In genomic region chr3:141083226-141083625, GRCh38 we compare ENCODE assay signal across 17 cellular contexts. TPM values are rescaled to one million over a fixed set of nuclear protein-coding genes. Genes with fewer than 3 reads are reported as not detected.
A peak's percentile ranks its signal among the peaks of the same experiment; 100 is the strongest.
DNase-seq lines count a peak whose midpoint lies in the region; ATAC-seq and TF ChIP-seq lines count a peak whose summit lies in the region.
"Had no signal": no experiment of that assay in that cellular context is flagged by ENCODE, and none has a peak within 500 bp of the region (broad histone marks: within the 10 kb centered on the region; RNA-seq: fewer than 3 reads in every experiment).

No MANE protein-coding gene starts in this region.

- H3K27me3 ChIP-seq in neuronal stem cell (ENCODE audit: control insufficient read depth in 3 of 3, insufficient read depth in 3 of 3, low read depth in 1 of 3, low read length in 3 of 3) (no peaks in the 10 kb centered on the region), uterus (no peaks in the 10 kb centered on the region)

- no peak for TF ChIP-seq CTCF in uterus (IDR thresholded peaks at IDR 0.05)

- H3K4me3 ChIP-seq in neuronal stem cell (ENCODE audit: low read length in 2 of 2) (no peak overlapping the region), uterus (no peak overlapping the region)
- H3K4me3 ChIP-seq: GM12878 had no signal

- H4K91ac ChIP-seq in neuronal stem cell (ENCODE audit: low read depth, low read length, poor library complexity) = peak overlapping the region; percentile 56

- H2BK120ac ChIP-seq in neuronal stem cell (ENCODE audit: low read depth, low read length) = peak overlapping the region; percentile 76

- no peak overlapping the region for H3K4me2 ChIP-seq in neuronal stem cell (ENCODE audit: insufficient read depth, low read length, poor library complexity, severe bottlenecking)

- peaks cover 0 to 82% of the 10 kb centered on the region in 2 donors for H3K36me3 ChIP-seq in neuronal stem cell (replicated peaks in 1 of 2; ENCODE audit: control insufficient read depth in 2 of 2, insufficient read depth in 2 of 2, low read length in 2 of 2)
- no peaks in the 10 kb centered on the region for H3K36me3 ChIP-seq in uterus

- peak; percentile 15 for ATAC-seq in stimulated activated naive CD8-positive, alpha-beta T cell treated with anti-CD3 and anti-CD28 coated beads, Interleukin-15, amount 100 ng/mL, for 72 hours
- ATAC-seq in stimulated activated naive CD8-positive, alpha-beta T cell treated with anti-CD3 and anti-CD28 coated beads, Interleukin-15, Interleukin-2, amounts not matched to agents 100 U/mL and 50 U/mL, for 24 hours = no peak
- ATAC-seq in HG03045 (IDR thresholded peaks at IDR 0.05; ENCODE audit: unreplicated experiment) (no peak), HG02571 (IDR thresholded peaks at IDR 0.05; ENCODE audit: unreplicated experiment) (no peak)
- ATAC-seq: GM12878 had no signal

- peak overlapping the region; percentile 91 for H2AK5ac ChIP-seq in neuronal stem cell (ENCODE audit: low read depth, low read length)

- DNase-seq in stimulated activated naive CD8-positive, alpha-beta T cell treated with anti-CD3 and anti-CD28 coated beads, Interleukin-15, amount 100 ng/mL, for 72 hours = no peak
- DNase-seq in stimulated activated naive CD8-positive, alpha-beta T cell treated with anti-CD3 and anti-CD28 coated beads, Interleukin-15, Interleukin-2, amounts not matched to agents 100 U/mL and 50 U/mL, for 24 hours = no peak
- DNase-seq in islet precursor cell (peak; percentile 37), neuronal stem cell (ENCODE audit: low spot score) (no peak), uterus (no peak)
- DNase-seq in activated CD4-positive, alpha-beta T cell treated with anti-CD3 and anti-CD28 coated beads, Interleukin-2, amount 50 U/mL, for 4 hours = no peak
- DNase-seq: DMS53, H9, NCI-H1436, NCI-H2029 treated with DMSO at 0.1 percent for 48 hours, NCI-H510A treated with DMSO at 0.1 percent for 48 hours had no signal

- no peak overlapping the region for H3K4me3 Mint-ChIP-seq in stimulated activated naive CD8-positive, alpha-beta T cell treated with anti-CD3 and anti-CD28 coated beads, Interleukin-15, amount 100 ng/mL, for 72 hours

- peak overlapping the region; percentile 95 for H2BK5ac ChIP-seq in neuronal stem cell (ENCODE audit: low read length)

- H3K27ac Mint-ChIP-seq in stimulated activated naive CD8-positive, alpha-beta T cell treated with anti-CD3 and anti-CD28 coated beads, Interleukin-15, amount 100 ng/mL, for 72 hours = no peak overlapping the region

- no peak for TF ChIP-seq POLR2A in uterus (IDR thresholded peaks at IDR 0.05)

- H3K27ac ChIP-seq in neuronal stem cell (replicated peaks; ENCODE audit: low read length) (peak overlapping the region; percentile 84), uterus (no peak overlapping the region)
- H3K27ac ChIP-seq: C4-2B had no signal

- H3K9me3 Mint-ChIP-seq in stimulated activated naive CD8-positive, alpha-beta T cell treated with anti-CD3 and anti-CD28 coated beads, Interleukin-15, amount 100 ng/mL, for 72 hours = no peaks in the 10 kb centered on the region
- H3K9me3 Mint-ChIP-seq: H9 had no signal

- H3K9me3 ChIP-seq in neuronal stem cell (replicated peaks in 1 of 2; ENCODE audit: control insufficient read depth in 2 of 2, insufficient read depth in 1 of 2, low read depth in 1 of 2, low read length in 2 of 2) (no peaks in the 10 kb centered on the region), uterus (no peaks in the 10 kb centered on the region)

- intact Hi-C loops in uterus (cut with DNase I; ENCODE audit: low total_unique reads) = no loop called here

- H2BK15ac ChIP-seq in neuronal stem cell (ENCODE audit: low read length) = peak overlapping the region; percentile 46

- H3K23ac ChIP-seq in neuronal stem cell (ENCODE audit: low read depth, low read length, poor library complexity) = no peak overlapping the region

- peaks cover 15% of the 10 kb centered on the region for H3K79me1 ChIP-seq in neuronal stem cell (ENCODE audit: low read depth, low read length)

- peak overlapping the region; percentile 3 for H3K14ac ChIP-seq in neuronal stem cell (ENCODE audit: low read length)

- H3K4ac ChIP-seq in neuronal stem cell (ENCODE audit: low read length) = peak overlapping the region; percentile 55

- no CpG with 5 or more reads among the region's 6 CpGs for WGBS in neuronal stem cell (ENCODE audit: extremely low coverage in 2 of 2, insufficient read length in 2 of 2, insufficient replicate concordance in 1 of 2), 2 donors

- no peaks in the 10 kb centered on the region for H3K4me1 Mint-ChIP-seq in stimulated activated naive CD8-positive, alpha-beta T cell treated with anti-CD3 and anti-CD28 coated beads, Interleukin-15, amount 100 ng/mL, for 72 hours

- peak overlapping the region; percentile 68 for H3K18ac ChIP-seq in neuronal stem cell (ENCODE audit: low read length)

- H3K4me1 ChIP-seq in neuronal stem cell (ENCODE audit: control insufficient read depth in 2 of 2, insufficient read depth in 1 of 2, low read depth in 1 of 2, low read length in 2 of 2) (peaks cover 76 to 77% of the 10 kb centered on the region in 2 donors), uterus (no peaks in the 10 kb centered on the region)

- no peak overlapping the region for H2AFZ ChIP-seq in neuronal stem cell (ENCODE audit: low read length)

- no peak overlapping the region for H4K8ac ChIP-seq in neuronal stem cell (ENCODE audit: low read depth, low read length)

- peak overlapping the region; percentile 30 for H2BK12ac ChIP-seq in neuronal stem cell (ENCODE audit: low read length)

- no peak overlapping the region for H3K9ac ChIP-seq in neuronal stem cell (ENCODE audit: low read depth, low read length, poor library complexity)

- H3K27me3 Mint-ChIP-seq in stimulated activated naive CD8-positive, alpha-beta T cell treated with anti-CD3 and anti-CD28 coated beads, Interleukin-15, amount 100 ng/mL, for 72 hours = no peaks in the 10 kb centered on the region

RNA-seq across cellular contexts. Expression of gene SPSB4, which starts 32.1 kb away (rescaled TPM):
- 19.8 TPM for polyA plus RNA-seq in neuronal stem cell (2013, experiment 1 of 2)
- polyA plus RNA-seq in neuronal stem cell (2013, experiment 2 of 2) = 19.2 TPM
- 1 to 10 TPM in 1 of 4 donors, not detected in 3; 3.5 TPM for total RNA-seq in uterus
- total RNA-seq: GM12878, HT1080, RPMI7951 had no signal
- polyA plus RNA-seq: GM12878 had no signal
